Comparison of ENCODE assay signal across 23 cellular contexts in the genomic region with DNA sequence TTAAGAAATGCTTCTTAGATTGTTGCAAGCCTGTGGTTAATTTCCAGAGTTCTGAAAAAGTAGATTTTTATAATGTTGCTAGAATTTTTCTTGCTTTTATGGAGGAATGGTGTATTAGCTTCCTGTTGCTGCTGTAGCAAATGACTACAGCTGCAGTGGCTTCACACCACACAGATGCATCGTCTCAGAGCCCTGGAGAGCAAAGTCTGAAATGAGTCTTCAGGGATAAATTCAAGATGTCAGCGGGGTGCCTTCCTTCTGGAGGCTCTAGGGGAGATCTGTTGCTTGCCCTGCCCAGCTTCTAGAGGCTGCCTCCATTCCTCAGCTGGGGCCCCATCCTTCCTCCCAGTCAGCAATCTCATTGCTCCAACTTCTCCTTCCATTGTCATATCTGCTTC.
"Had no signal": no experiment of that assay in that cellular context is flagged by ENCODE, and none has a peak within 500 bp of the region (broad histone marks: within the 10 kb centered on the region; RNA-seq: fewer than 3 reads in every experiment).

No MANE protein-coding gene starts in this region.

- H3K4me3 ChIP-seq: ascending aorta, body of pancreas had no signal

- H3K27ac ChIP-seq: ascending aorta, body of pancreas, VCaP had no signal

- H3K27ac Mint-ChIP-seq: activated CD4-positive, alpha-beta memory T cell treated with anti-CD3 and anti-CD28 coated beads for 36 hours; activated CD4-positive, alpha-beta T cell treated with anti-CD3 and anti-CD28 coated beads, Interleukin-2, amount 10 ng/mL, durations not matched to agents 7 days and 5 days; activated naive CD4-positive, alpha-beta T cell treated with anti-CD3 and anti-CD28 coated beads, Interleukin-2, amount 50 U/mL, for 72 hours; activated naive CD8-positive, alpha-beta T cell treated with anti-CD3 and anti-CD28 coated beads, Interleukin-2, amount 50 U/mL, for 24 hours had no signal

- H3K4me1 ChIP-seq: ascending aorta, body of pancreas had no signal

- DNase-seq: activated CD4-positive, alpha-beta memory T cell treated with anti-CD3 and anti-CD28 coated beads for 36 hours; activated CD4-positive, alpha-beta T cell treated with anti-CD3 and anti-CD28 coated beads, Interleukin-2, amount 10 ng/mL, durations not matched to agents 7 days and 5 days; activated CD4-positive, CD25-positive, alpha-beta regulatory T cell; activated CD8-positive, alpha-beta memory T cell treated with anti-CD3 and anti-CD28 coated beads for 24 hours; activated effector memory CD4-positive, alpha-beta T cell treated with anti-CD3 and anti-CD28 coated beads, Interleukin-2, amount 50 U/mL, for 16 hours; activated naive CD4-positive, alpha-beta T cell treated with Interleukin-2 at 50 U/mL for 16 hours; activated naive CD8-positive, alpha-beta T cell treated with anti-CD3 and anti-CD28 coated beads, Interleukin-2, amount 50 U/mL, for 24 hours; activated T-cell treated with anti-CD3 and anti-CD28 coated beads, Interleukin-2, amount 50 U/mL, for 4 hours; amniotic stem cell; body of pancreas; central memory CD4-positive, alpha-beta T cell; MV-4-11; NCI-H1092 treated with DMSO at 0.1 percent for 48 hours; NCI-H1436; NCI-H187; NCI-H2081; NCI-H446; NCI-H524; SK-N-SH; T-helper 1 cell had no signal

- ATAC-seq: activated naive CD4-positive, alpha-beta T cell treated with anti-CD3 and anti-CD28 coated beads, Interleukin-2, amount 50 U/mL, for 72 hours; activated naive CD8-positive, alpha-beta T cell treated with anti-CD3 and anti-CD28 coated beads, Interleukin-2, amount 50 U/mL, for 24 hours; activated T-cell treated with anti-CD3 and anti-CD28 coated beads, Interleukin-2, amount 50 U/mL, for 4 hours; body of pancreas had no signal

- H3K9me3 Mint-ChIP-seq: activated CD4-positive, alpha-beta memory T cell treated with anti-CD3 and anti-CD28 coated beads for 36 hours; activated CD4-positive, alpha-beta T cell treated with anti-CD3 and anti-CD28 coated beads, Interleukin-2, amount 10 ng/mL, durations not matched to agents 7 days and 5 days; activated naive CD4-positive, alpha-beta T cell treated with anti-CD3 and anti-CD28 coated beads, Interleukin-2, amount 50 U/mL, for 72 hours; activated naive CD8-positive, alpha-beta T cell treated with anti-CD3 and anti-CD28 coated beads, Interleukin-2, amount 50 U/mL, for 24 hours; activated T-cell treated with anti-CD3 and anti-CD28 coated beads, Interleukin-2, amount 50 U/mL, for 4 hours had no signal

- H3K36me3 Mint-ChIP-seq: activated CD4-positive, alpha-beta memory T cell treated with anti-CD3 and anti-CD28 coated beads for 36 hours; activated naive CD4-positive, alpha-beta T cell treated with anti-CD3 and anti-CD28 coated beads, Interleukin-2, amount 50 U/mL, for 72 hours had no signal

- H3K9me3 ChIP-seq: ascending aorta, body of pancreas, SK-N-SH had no signal

- H3K4me3 Mint-ChIP-seq: activated CD4-positive, alpha-beta memory T cell treated with anti-CD3 and anti-CD28 coated beads for 36 hours; activated CD4-positive, alpha-beta T cell treated with anti-CD3 and anti-CD28 coated beads, Interleukin-2, amount 10 ng/mL, durations not matched to agents 7 days and 5 days; activated naive CD8-positive, alpha-beta T cell treated with anti-CD3 and anti-CD28 coated beads, Interleukin-2, amount 50 U/mL, for 24 hours; activated T-cell treated with anti-CD3 and anti-CD28 coated beads, Interleukin-2, amount 50 U/mL, for 4 hours had no signal

- H3K9ac ChIP-seq: SK-N-SH had no signal

- H3K27me3 ChIP-seq: ascending aorta, body of pancreas had no signal

- H3K36me3 ChIP-seq: ascending aorta had no signal

- H3K4me1 Mint-ChIP-seq: activated CD4-positive, alpha-beta T cell treated with anti-CD3 and anti-CD28 coated beads, Interleukin-2, amount 10 ng/mL, durations not matched to agents 7 days and 5 days; activated naive CD8-positive, alpha-beta T cell treated with anti-CD3 and anti-CD28 coated beads, Interleukin-2, amount 50 U/mL, for 24 hours had no signal

- H3K4me2 ChIP-seq: SK-N-SH had no signal
